ENCODE assay signal across 19 cellular contexts in genomic region chr4:7814451-7814850, GRCh38.
DNase-seq lines count a peak whose midpoint lies in the region; ATAC-seq, FAIRE-seq and TF ChIP-seq lines count a peak whose summit lies in the region.
"Had no signal": no experiment of that assay in that cellular context is flagged by ENCODE, and none has a peak within 500 bp of the region (broad histone marks: within the 10 kb centered on the region; RNA-seq: fewer than 3 reads in every experiment).

No MANE protein-coding gene starts in this region.

- peaks cover 59% of the 10 kb centered on the region for H3K4me1 Mint-ChIP-seq in astrocyte (ENCODE audit: low read depth, unreplicated experiment)
- H3K4me1 Mint-ChIP-seq in glutamatergic neuron (ENCODE audit: low read depth, unreplicated experiment) = peaks cover 94% of the 10 kb centered on the region
- peaks cover 28% of the 10 kb centered on the region for H3K4me1 Mint-ChIP-seq in progenitor cell of endocrine pancreas (ENCODE audit: low read depth)
- H3K4me1 Mint-ChIP-seq: CD4-positive, CD25-positive, alpha-beta regulatory T cell had no signal

- H2AFZ ChIP-seq in astrocyte (ENCODE audit: low read depth, low read length) = no peak overlapping the region

- H3K36me3 Mint-ChIP-seq in astrocyte (ENCODE audit: low read depth, unreplicated experiment) = peaks cover 49% of the 10 kb centered on the region
- H3K36me3 Mint-ChIP-seq in glutamatergic neuron (ENCODE audit: unreplicated experiment) = peaks cover 16% of the 10 kb centered on the region
- peaks cover 32% of the 10 kb centered on the region for H3K36me3 Mint-ChIP-seq in progenitor cell of endocrine pancreas (ENCODE audit: insufficient read depth)

- H4K20me1 ChIP-seq in astrocyte (ENCODE audit: insufficient read depth, low read length) = peaks cover 5% of the 10 kb centered on the region

- POLR2A ChIA-PET in A549 (lab: Yijun Ruan, JAX) = interaction anchor here (1.5 kb wide), 1 partner anchor 9 kb away, joined by 6 read pairs; no protein-coding TSS in a partner anchor

- peaks cover 77% of the 10 kb centered on the region for H3K79me2 ChIP-seq in astrocyte (ENCODE audit: insufficient read depth, low read length)

- H3K9me3 Mint-ChIP-seq in astrocyte (ENCODE audit: unreplicated experiment) (no peaks in the 10 kb centered on the region), glutamatergic neuron (ENCODE audit: unreplicated experiment) (peaks cover 82% of the 10 kb centered on the region), progenitor cell of endocrine pancreas (ENCODE audit: low read depth) (no peaks in the 10 kb centered on the region)
- H3K9me3 Mint-ChIP-seq: CD4-positive, CD25-positive, alpha-beta regulatory T cell had no signal

- FAIRE-seq in A549 (lab: Jason Lieb, UNC) (no peak), astrocyte (lab: Jason Lieb, UNC) (no peak)
- FAIRE-seq: K562 had no signal

- H3K9me3 ChIP-seq in A549 (no peaks in the 10 kb centered on the region), astrocyte (ENCODE audit: insufficient read depth, low read depth, low read length) (no peaks in the 10 kb centered on the region)
- H3K9me3 ChIP-seq: BE2C had no signal

- H3K36me3 ChIP-seq in astrocyte (ENCODE audit: insufficient read depth, low read length) = peaks cover 72% of the 10 kb centered on the region

- no peak for TF ChIP-seq RAD21 in A549 (conservative IDR thresholded peaks at IDR 0.05 in 1 of 2, IDR thresholded peaks at IDR 0.05 in 1 of 2)

- ATAC-seq in A549 (no peak), GM21390 (IDR thresholded peaks at IDR 0.05; ENCODE audit: unreplicated experiment) (no peak)
- ATAC-seq: K562 had no signal

- no peak for TF ChIP-seq EP300 in A549 (IDR thresholded peaks at IDR 0.05)

- 90% methylated on average over 15 of the region's 15 CpGs for WGBS in A549 (ENCODE audit: missing lambda C conversion rate)

- no peak overlapping the region for H3K4me3 ChIP-seq in A549
- no peak overlapping the region for H3K4me3 ChIP-seq in astrocyte (ENCODE audit: insufficient read depth, low read depth, low read length)
- H3K4me3 ChIP-seq: K562 had no signal

- H3K27me3 Mint-ChIP-seq in astrocyte (ENCODE audit: low read depth, unreplicated experiment) (no peaks in the 10 kb centered on the region), glutamatergic neuron (ENCODE audit: unreplicated experiment) (peaks cover 56% of the 10 kb centered on the region), progenitor cell of endocrine pancreas (no peaks in the 10 kb centered on the region)
- H3K27me3 Mint-ChIP-seq: CD4-positive, CD25-positive, alpha-beta regulatory T cell had no signal

- H3K4me3 Mint-ChIP-seq in astrocyte (ENCODE audit: unreplicated experiment) = no peak overlapping the region
- H3K4me3 Mint-ChIP-seq in glutamatergic neuron (ENCODE audit: unreplicated experiment) = peak overlapping the region; percentile 75
- H3K4me3 Mint-ChIP-seq in progenitor cell of endocrine pancreas (ENCODE audit: low read depth) = no peak overlapping the region
- H3K4me3 Mint-ChIP-seq: CD4-positive, CD25-positive, alpha-beta regulatory T cell had no signal

- CTCF ChIA-PET in A549 (lab: Yijun Ruan, JAX) = interaction anchor here (1.1 to 7.6 kb wide), 4 partner anchors 11 to 172 kb away, joined by 3 to 43 read pairs (median 4); no protein-coding TSS in a partner anchor

- H3K4me2 ChIP-seq in A549 (peak overlapping the region; percentile 51), astrocyte (ENCODE audit: low read length) (peak overlapping the region; percentile 26)

- in situ Hi-C loops in KBM-7 (cut with MboI; ENCODE audit: low pct_unique_long_range_greater_than_20kb, low sequenced_read_pairs) = no loop called here

- TF ChIP-seq CTCF in A549 (IDR thresholded peaks at IDR 0.05) (no peak), astrocyte (IDR thresholded peaks at IDR 0.05; ENCODE audit: insufficient read depth, low read depth, low read length) (no peak), glutamatergic neuron (IDR thresholded peaks at IDR 0.05; ENCODE audit: partially characterized antibody, unreplicated experiment) (no peak), progenitor cell of endocrine pancreas (IDR thresholded peaks at IDR 0.05; ENCODE audit: unreplicated experiment) (no peak)

- H3K4me1 ChIP-seq in A549 (peaks cover 84% of the 10 kb centered on the region), astrocyte (ENCODE audit: insufficient read depth, low read length) (peaks cover 67% of the 10 kb centered on the region)

- peak overlapping the region; percentile 68 for H3K27ac Mint-ChIP-seq in astrocyte (ENCODE audit: unreplicated experiment)
- peak overlapping the region; percentile 99 for H3K27ac Mint-ChIP-seq in glutamatergic neuron (ENCODE audit: unreplicated experiment)
- peak overlapping the region; percentile 60 for H3K27ac Mint-ChIP-seq in progenitor cell of endocrine pancreas

- no peak for TF ChIP-seq POLR2A in A549 (IDR thresholded peaks at IDR 0.05; ENCODE audit: low read length)

- no peaks in the 10 kb centered on the region for H3K27me3 ChIP-seq in astrocyte (ENCODE audit: insufficient read depth, low read length)
- H3K27me3 ChIP-seq: BE2C had no signal

- H3K9ac ChIP-seq in astrocyte (ENCODE audit: low read length) = peak overlapping the region; percentile 48

- H3K27ac ChIP-seq in A549 = peak overlapping the region; percentile 76 to 91; a peak in 5 of 6 replicates
- peak overlapping the region; percentile 72 for H3K27ac ChIP-seq in astrocyte (ENCODE audit: low read depth, low read length)

- DNase-seq in A549 (ENCODE audit: low read depth in 1 of 2, low spot score in 1 of 2) = no peak
- no peak for DNase-seq in astrocyte (ENCODE audit: low read depth)
- DNase-seq in glutamatergic neuron = no peak
- no peak for DNase-seq in progenitor cell of endocrine pancreas (ENCODE audit: low spot score, unreplicated experiment)
- DNase-seq in OCI-M2 (lab: John Stamatoyannopoulos, UW; ENCODE audit: unreplicated experiment) = no peak
- DNase-seq in KBM-7 = no peak
- no peak for DNase-seq in dermis blood vessel endothelial cell
- DNase-seq: 8988T; BE2C; CD4-positive, CD25-positive, alpha-beta regulatory T cell; COR-L47; DMS 273 treated with DMSO at 0.1 percent for 48 hours; DND-41; NCI-H1105; NCI-H510A; NCI-H774; SHP77 treated with DMSO at 0.1 percent for 48 hours had no signal

TF ChIP-seq in A549, 52 proteins besides CTCF, POLR2A, EP300 and RAD21:
- TF ChIP-seq EHF (CRISPR knock-in tag; IDR thresholded peaks at IDR 0.05) (no peak), JUN (IDR thresholded peaks at IDR 0.05) (no peak)
TF ChIP-seq in A549: peak in this region for 0.
